ENCODE assay signal across 10 cellular contexts in genomic region chr11:103257360-103257759, GRCh38.
DNase-seq lines count a peak whose midpoint lies in the region; ATAC-seq, FAIRE-seq and TF ChIP-seq lines count a peak whose summit lies in the region.
"Had no signal": no experiment of that assay in that cellular context is flagged by ENCODE, and none has a peak within 500 bp of the region (broad histone marks: within the 10 kb centered on the region; RNA-seq: fewer than 3 reads in every experiment).

No MANE protein-coding gene starts in this region.

- H3K4me1 ChIP-seq in astrocyte (ENCODE audit: insufficient read depth, low read length): no peaks in the 10 kb centered on the region
- no peaks in the 10 kb centered on the region for H3K4me1 ChIP-seq in liver (ENCODE audit: control insufficient read depth in 4 of 4, insufficient read depth in 4 of 4, low read length in 3 of 4)
- H3K4me1 ChIP-seq: lower lobe of right lung had no signal

- peak; percentile 43 to 45 for TF ChIP-seq RAD21 in liver (IDR thresholded peaks at IDR 0.05)

- H4K20me1 ChIP-seq in astrocyte (ENCODE audit: insufficient read depth, low read length): no peaks in the 10 kb centered on the region

- peak; percentile 17 for DNase-seq in G401 (ENCODE audit: low spot score)
- DNase-seq in NAMALWA (ENCODE audit: low spot score): peak; percentile 19
- peak; percentile 18 for DNase-seq in astrocyte (ENCODE audit: low read depth)
- no peak for DNase-seq in nephron progenitor cell
- DNase-seq in Right ventricle myocardium superior: no peak
- no peak for DNase-seq in middle frontal gyrus (ENCODE audit: extremely low spot score, low spot score)
- DNase-seq in activated CD4-positive, alpha-beta T cell treated with anti-CD3 and anti-CD28 coated beads, Interleukin-2, amount 50 U/mL, for 48 hours: no peak
- DNase-seq: lower lobe of right lung; stimulated activated CD4-positive, alpha-beta T cell treated with anti-CD3 and anti-CD28 coated beads, Interleukin-4, amount 100 ng/mL, for 4 hours had no signal

- no peaks in the 10 kb centered on the region for H3K79me2 ChIP-seq in astrocyte (ENCODE audit: insufficient read depth, low read length)

- 70% methylated on average over 4 of the region's 4 CpGs for WGBS in liver

- in situ Hi-C loops in G401 (cut with HindIII; ENCODE audit: low sequenced_read_pairs): no loop called here

- H3K9me3 ChIP-seq in astrocyte (ENCODE audit: insufficient read depth, low read depth, low read length): no peaks in the 10 kb centered on the region
- no peaks in the 10 kb centered on the region for H3K9me3 ChIP-seq in liver (ENCODE audit: control insufficient read depth in 4 of 4, low read length in 3 of 4)
- H3K9me3 ChIP-seq: lower lobe of right lung had no signal

- no peak for ATAC-seq in Right ventricle myocardium superior (ENCODE audit: poor library complexity)
- ATAC-seq: lower lobe of right lung had no signal

- H3K9ac ChIP-seq in astrocyte (ENCODE audit: low read length) (no peak overlapping the region), liver (ENCODE audit: low read depth in 1 of 2, low read length in 2 of 2) (no peak overlapping the region)

- no peak overlapping the region for H3K27ac Mint-ChIP-seq in astrocyte (ENCODE audit: unreplicated experiment)
- H3K27ac Mint-ChIP-seq in nephron progenitor cell: no peak overlapping the region

- H3K9me3 Mint-ChIP-seq in astrocyte (ENCODE audit: unreplicated experiment) (no peaks in the 10 kb centered on the region), nephron progenitor cell (no peaks in the 10 kb centered on the region)

- H3K4me3 Mint-ChIP-seq in astrocyte (ENCODE audit: unreplicated experiment): no peak overlapping the region
- no peak overlapping the region for H3K4me3 Mint-ChIP-seq in nephron progenitor cell

- peak; percentile 63 for FAIRE-seq in astrocyte (lab: Jason Lieb, UNC)

- no peaks in the 10 kb centered on the region for H3K27me3 ChIP-seq in astrocyte (ENCODE audit: insufficient read depth, low read length)
- H3K27me3 ChIP-seq in liver (ENCODE audit: control insufficient read depth in 4 of 4, insufficient read depth in 4 of 4, low read length in 3 of 4): no peaks in the 10 kb centered on the region

- H3K27me3 Mint-ChIP-seq in astrocyte (ENCODE audit: low read depth, unreplicated experiment): no peaks in the 10 kb centered on the region
- no peaks in the 10 kb centered on the region for H3K27me3 Mint-ChIP-seq in nephron progenitor cell (ENCODE audit: low read depth, poor library complexity)

- H3K4me3 ChIP-seq in astrocyte (ENCODE audit: insufficient read depth, low read depth, low read length) (no peak overlapping the region), liver (ENCODE audit: low read depth in 1 of 3, low read length in 3 of 3) (no peak overlapping the region)
- H3K4me3 ChIP-seq: lower lobe of right lung had no signal

- H3K36me3 ChIP-seq in astrocyte (ENCODE audit: insufficient read depth, low read length) (no peaks in the 10 kb centered on the region), liver (ENCODE audit: control insufficient read depth in 4 of 4, insufficient read depth in 3 of 4, low read depth in 1 of 4, low read length in 3 of 4) (no peaks in the 10 kb centered on the region)

- H3K36me3 Mint-ChIP-seq in astrocyte (ENCODE audit: low read depth, unreplicated experiment) (no peaks in the 10 kb centered on the region), nephron progenitor cell (ENCODE audit: low read depth) (peaks cover 26% of the 10 kb centered on the region)

- intact Hi-C loops in Right ventricle myocardium superior (cut with DNase I): no loop called here

- H3K4me2 ChIP-seq in astrocyte (ENCODE audit: low read length): no peak overlapping the region

- peak; percentile 39 for TF ChIP-seq CTCF in astrocyte (IDR thresholded peaks at IDR 0.05; ENCODE audit: insufficient read depth, low read depth, low read length)
- no peak for TF ChIP-seq CTCF in liver (IDR thresholded peaks at IDR 0.05; ENCODE audit: low read depth, low read length, missing input control)
- no peak for TF ChIP-seq CTCF in nephron progenitor cell (IDR thresholded peaks at IDR 0.05)

- H3K27ac ChIP-seq in astrocyte (ENCODE audit: low read depth, low read length) (no peak overlapping the region), liver (ENCODE audit: low read depth in 1 of 2, low read length in 2 of 2) (no peak overlapping the region)
- H3K27ac ChIP-seq: lower lobe of right lung had no signal

- H2AFZ ChIP-seq in astrocyte (ENCODE audit: low read depth, low read length): no peak overlapping the region

- no peaks in the 10 kb centered on the region for H3K4me1 Mint-ChIP-seq in astrocyte (ENCODE audit: low read depth, unreplicated experiment)
- H3K4me1 Mint-ChIP-seq in nephron progenitor cell: no peaks in the 10 kb centered on the region

TF ChIP-seq in liver, 16 proteins besides CTCF, POLR2A, EP300 and RAD21:
- TF ChIP-seq HNF4A (conservative IDR thresholded peaks at IDR 0.05) (no peak), RXRA (IDR thresholded peaks at IDR 0.05) (no peak), EGR1 (IDR thresholded peaks at IDR 0.05; ENCODE audit: low read depth in 2 of 2) (no peak), JUND (IDR thresholded peaks at IDR 0.05) (no peak), SP1 (IDR thresholded peaks at IDR 0.05) (no peak), HNF4G (IDR thresholded peaks at IDR 0.05) (no peak), GABPA (IDR thresholded peaks at IDR 0.05 in 1 of 2, conservative IDR thresholded peaks at IDR 0.05 in 1 of 2) (no peak), FOXA1 (IDR thresholded peaks at IDR 0.05) (no peak), TAF1 (conservative IDR thresholded peaks at IDR 0.05) (no peak), ZBTB33 (IDR thresholded peaks at IDR 0.05) (no peak), NR2F2 (IDR thresholded peaks at IDR 0.05) (no peak), FOXA2 (IDR thresholded peaks at IDR 0.05) (no peak)
- TF ChIP-seq, protein P1, sequence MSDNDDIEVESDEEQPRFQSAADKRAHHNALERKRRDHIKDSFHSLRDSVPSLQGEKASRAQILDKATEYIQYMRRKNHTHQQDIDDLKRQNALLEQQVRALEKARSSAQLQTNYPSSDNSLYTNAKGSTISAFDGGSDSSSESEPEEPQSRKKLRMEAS (IDR thresholded peaks at IDR 0.05): no peak

Comparison
In these comparisons a context has a peak if more than half of its experiments do, and no peak if none do; other contexts are left out.
1. DNase-seq: peak in G401 (single experiment), NAMALWA (single experiment) and astrocyte (single experiment); none in nephron progenitor cell (single experiment), Right ventricle myocardium superior (single experiment), middle frontal gyrus (single experiment) and activated CD4-positive, alpha-beta T cell treated with anti-CD3 and anti-CD28 coated beads, Interleukin-2, amount 50 U/mL, for 48 hours (0 of 2).